1 cellular context compared by ENCODE assay signal in genomic region chr7:75953431-75953830, GRCh38.
TF ChIP-seq lines count a peak whose summit lies in the region.

No MANE protein-coding gene starts in this region.

TF ChIP-seq in IMR-90, 13 proteins besides CTCF, POLR2A, EP300 and RAD21:
- TF ChIP-seq NFE2L2 (IDR thresholded peaks at IDR 0.05; ENCODE audit: low read depth, low read length) (no peak), BHLHE40 (IDR thresholded peaks at IDR 0.05; ENCODE audit: low read depth, low read length) (no peak), RFX5 (IDR thresholded peaks at IDR 0.05; ENCODE audit: low read depth, low read length) (no peak), RCOR1 (IDR thresholded peaks at IDR 0.05; ENCODE audit: insufficient replicate concordance, low read length) (no peak), USF2 (IDR thresholded peaks at IDR 0.05; ENCODE audit: low read depth, low read length) (no peak)
